In genomic region chr6:117918454-117918853, GRCh38 we compare ENCODE assay signal across 1 cellular context.
TF ChIP-seq lines count a peak whose summit lies in the region.

No MANE protein-coding gene starts in this region.

TF ChIP-seq in HepG2, 621 proteins besides CTCF, POLR2A, EP300 and RAD21:
- TF ChIP-seq ZNF558 (CRISPR knock-in tag; IDR thresholded peaks at IDR 0.05; ENCODE audit: borderline replicate concordance) (no peak), RELA (CRISPR knock-in tag; IDR thresholded peaks at IDR 0.05) (no peak), ZNF570 (CRISPR knock-in tag; IDR thresholded peaks at IDR 0.05; ENCODE audit: borderline replicate concordance) (no peak), ZNF772 (CRISPR knock-in tag; IDR thresholded peaks at IDR 0.05) (no peak), ZXDC (CRISPR knock-in tag; IDR thresholded peaks at IDR 0.05) (no peak), ZBTB38 (CRISPR knock-in tag; IDR thresholded peaks at IDR 0.05) (no peak), CBFB (CRISPR knock-in tag; IDR thresholded peaks at IDR 0.05) (no peak), ZMYM3 (CRISPR knock-in tag; IDR thresholded peaks at IDR 0.05) (no peak), HMGA1 (CRISPR knock-in tag; conservative IDR thresholded peaks at IDR 0.05) (no peak), ZNF740 (CRISPR knock-in tag; IDR thresholded peaks at IDR 0.05) (no peak), ZFP36 (IDR thresholded peaks at IDR 0.05; ENCODE audit: borderline replicate concordance, low read depth, low read length, partially characterized antibody) (no peak), TBP (CRISPR knock-in tag; IDR thresholded peaks at IDR 0.05) (no peak), DRAP1 (CRISPR knock-in tag; IDR thresholded peaks at IDR 0.05) (no peak), ZNF337 (CRISPR knock-in tag; IDR thresholded peaks at IDR 0.05; ENCODE audit: borderline replicate concordance, low read depth) (no peak), ZSCAN29 (CRISPR knock-in tag; conservative IDR thresholded peaks at IDR 0.05) (no peak), HOXD1 (CRISPR knock-in tag; IDR thresholded peaks at IDR 0.05) (no peak), ZNF501 (CRISPR knock-in tag; IDR thresholded peaks at IDR 0.05) (no peak), ZUFSP (CRISPR knock-in tag; IDR thresholded peaks at IDR 0.05; ENCODE audit: borderline replicate concordance) (no peak), ZNF354B (CRISPR knock-in tag; IDR thresholded peaks at IDR 0.05) (no peak), PPARG (CRISPR knock-in tag; conservative IDR thresholded peaks at IDR 0.05) (no peak)
